In genomic region chr2:147843864-147844690, GRCh38 we compare ENCODE assay signal across 8 cellular contexts. TPM values are rescaled to one million over a fixed set of nuclear protein-coding genes. Genes with fewer than 3 reads are reported as not detected.
A peak's percentile ranks its signal among the peaks of the same experiment; 100 is the strongest.
DNase-seq lines count a peak whose midpoint lies in the region; ATAC-seq, FAIRE-seq and TF ChIP-seq lines count a peak whose summit lies in the region.

No MANE protein-coding gene starts in this region.

- intact Hi-C loops in pancreas (cut with DNase I) = no loop called here

- H3K36me3 ChIP-seq in cardiac muscle cell (no peaks in the 10 kb centered on the region), pancreas (no peaks in the 10 kb centered on the region), thymus (ENCODE audit: control insufficient read depth, insufficient read depth) (no peaks in the 10 kb centered on the region)

- H3K4me3 Mint-ChIP-seq in activated naive CD8-positive, alpha-beta T cell treated with anti-CD3 and anti-CD28 coated beads, Interleukin-2, amount 50 U/mL, for 24 hours = peak overlapping the region; percentile 93

- H3K9me3 ChIP-seq in cardiac muscle cell (ENCODE audit: low read depth) (no peaks in the 10 kb centered on the region), pancreas (no peaks in the 10 kb centered on the region), thymus (ENCODE audit: control insufficient read depth) (no peaks in the 10 kb centered on the region)

- peaks cover 7% of the 10 kb centered on the region for H3K4me1 ChIP-seq in cardiac muscle cell (ENCODE audit: low read depth)
- peaks cover 0 to 20% (median 11%) of the 10 kb centered on the region in 3 donors for H3K4me1 ChIP-seq in pancreas
- H3K4me1 ChIP-seq in thymus (ENCODE audit: control insufficient read depth, insufficient read depth, low read length) = peaks cover 7% of the 10 kb centered on the region

- no peak for DNase-seq in GM12864 (ENCODE audit: low read depth)
- DNase-seq in NCI-H1092 (lab: John Stamatoyannopoulos, UW) = peak; percentile 86
- DNase-seq in SW 1271 (lab: John Stamatoyannopoulos, UW) = peak; percentile 53 to 85
- peak; percentile 89 for DNase-seq in activated naive CD8-positive, alpha-beta T cell treated with anti-CD3 and anti-CD28 coated beads, Interleukin-2, amount 50 U/mL, for 24 hours
- DNase-seq in cardiac muscle cell (ENCODE audit: low read depth in 1 of 2, low spot score in 1 of 2) = peak; percentile 94 to 96
- peak; percentile 89 to 96 (median 94) for DNase-seq in pancreas

- H3K4me3 ChIP-seq in GM12864 (ENCODE audit: low read depth, low read length) (peak overlapping the region; percentile 85), cardiac muscle cell (peak overlapping the region; percentile 93), pancreas (peak overlapping the region; percentile 63 to 87 (median 82)), thymus (ENCODE audit: low read length) (peak overlapping the region; percentile 87)

- peaks cover 2% of the 10 kb centered on the region for H3K36me3 Mint-ChIP-seq in activated naive CD8-positive, alpha-beta T cell treated with anti-CD3 and anti-CD28 coated beads, Interleukin-2, amount 50 U/mL, for 24 hours (ENCODE audit: low read depth)

- peak overlapping the region; percentile 97 for H3K27ac ChIP-seq in cardiac muscle cell
- peak overlapping the region; percentile 89 to 99 (median 93) for H3K27ac ChIP-seq in pancreas
- peak overlapping the region; percentile 90 for H3K27ac ChIP-seq in thymus (ENCODE audit: low read depth)

- peak; percentile 84 for ATAC-seq in HG02610 (IDR thresholded peaks at IDR 0.05; ENCODE audit: unreplicated experiment)
- ATAC-seq in activated naive CD8-positive, alpha-beta T cell treated with anti-CD3 and anti-CD28 coated beads, Interleukin-2, amount 50 U/mL, for 24 hours = peak; percentile 75
- ATAC-seq in pancreas = peak; percentile 89 to 94 (median 90)

- peak overlapping the region; percentile 50 for H3K27ac Mint-ChIP-seq in activated naive CD8-positive, alpha-beta T cell treated with anti-CD3 and anti-CD28 coated beads, Interleukin-2, amount 50 U/mL, for 24 hours

- FAIRE-seq in pancreas (lab: Jason Lieb, UNC) = no peak

- H3K27me3 Mint-ChIP-seq in activated naive CD8-positive, alpha-beta T cell treated with anti-CD3 and anti-CD28 coated beads, Interleukin-2, amount 50 U/mL, for 24 hours = peaks cover 44% of the 10 kb centered on the region

- H3K4me1 Mint-ChIP-seq in activated naive CD8-positive, alpha-beta T cell treated with anti-CD3 and anti-CD28 coated beads, Interleukin-2, amount 50 U/mL, for 24 hours = peaks cover 42% of the 10 kb centered on the region

- WGBS in pancreas, 2 donors = 0 to 1% methylated on average over 69 to 113 of the region's 113 CpGs
- WGBS in thymus = under 1% methylated on average over 113 of the region's 113 CpGs

- TF ChIP-seq CTCF in GM12864 (IDR thresholded peaks at IDR 0.05; ENCODE audit: low read depth, low read length, missing control alignments) = no peak
- TF ChIP-seq CTCF in cardiac muscle cell (IDR thresholded peaks at IDR 0.05; ENCODE audit: low read depth, low read length) = peak; percentile 13
- no peak for TF ChIP-seq CTCF in pancreas (IDR thresholded peaks at IDR 0.05)

- H3K27me3 ChIP-seq in cardiac muscle cell = no peaks in the 10 kb centered on the region
- H3K27me3 ChIP-seq in pancreas = no peaks in the 10 kb centered on the region
- H3K27me3 ChIP-seq in thymus (ENCODE audit: control insufficient read depth, insufficient read depth) = peaks cover 19% of the 10 kb centered on the region

- H3K9me3 Mint-ChIP-seq in activated naive CD8-positive, alpha-beta T cell treated with anti-CD3 and anti-CD28 coated beads, Interleukin-2, amount 50 U/mL, for 24 hours = no peaks in the 10 kb centered on the region

RNA-seq across cellular contexts. Expression of gene ACVR2A, which starts 0.8 kb away (rescaled TPM):
- total RNA-seq in cardiac muscle cell = 8.9 and 12.4 TPM in 2 replicates
- polyA plus RNA-seq in cardiac muscle cell = 10.3 and 14.2 TPM in 2 replicates
- total RNA-seq in pancreas = 10 to 100 TPM in 2 of 6 donors, 1 to 10 TPM in 4; 5.8 to 13.9 (median 7.0) TPM
- 1 to 10 TPM; 4.8 to 7.3 TPM for polyA plus RNA-seq in pancreas
- polyA plus RNA-seq in thymus = 6.6 TPM
